1 cellular context compared by ENCODE assay signal in genomic region chr7:96547371-96547811, GRCh38.
TF ChIP-seq lines count a peak whose summit lies in the region.

No MANE protein-coding gene starts in this region.

TF ChIP-seq in HepG2, 621 proteins besides CTCF, POLR2A, EP300 and RAD21 (continued from another document):
- TF ChIP-seq ZNF609 (CRISPR knock-in tag; IDR thresholded peaks at IDR 0.05; ENCODE audit: borderline replicate concordance): no peak
- no peak for TF ChIP-seq ZSCAN21 (CRISPR knock-in tag; IDR thresholded peaks at IDR 0.05; ENCODE audit: borderline replicate concordance)
TF ChIP-seq in HepG2: peak in this region for 0.
